In genomic region chr14:53879747-53880146, GRCh38 we compare ENCODE assay signal across 23 cellular contexts.
A peak's percentile ranks its signal among the peaks of the same experiment; 100 is the strongest.
DNase-seq lines count a peak whose midpoint lies in the region; ATAC-seq, FAIRE-seq and TF ChIP-seq lines count a peak whose summit lies in the region.
"Had no signal": no experiment of that assay in that cellular context is flagged by ENCODE, and none has a peak within 500 bp of the region (broad histone marks: within the 10 kb centered on the region; RNA-seq: fewer than 3 reads in every experiment).

No MANE protein-coding gene starts in this region.

- H3K9me3 ChIP-seq in astrocyte (ENCODE audit: insufficient read depth, low read depth, low read length): no peaks in the 10 kb centered on the region
- H3K9me3 ChIP-seq in smooth muscle cell (replicated peaks; ENCODE audit: low read depth): no peaks in the 10 kb centered on the region
- H3K9me3 ChIP-seq: BE2C, SK-N-SH had no signal

- no peak overlapping the region for H2AFZ ChIP-seq in astrocyte (ENCODE audit: low read depth, low read length)
- H2AFZ ChIP-seq in smooth muscle cell (ENCODE audit: low read depth): no peak overlapping the region

- H4K20me1 ChIP-seq in astrocyte (ENCODE audit: insufficient read depth, low read length): no peaks in the 10 kb centered on the region
- H4K20me1 ChIP-seq in smooth muscle cell (ENCODE audit: low read depth): no peaks in the 10 kb centered on the region

- H3K36me3 ChIP-seq in astrocyte (ENCODE audit: insufficient read depth, low read length) (no peaks in the 10 kb centered on the region), smooth muscle cell (ENCODE audit: low read depth) (no peaks in the 10 kb centered on the region)
- H3K36me3 ChIP-seq: BE2C had no signal

- peaks cover 5% of the 10 kb centered on the region for H3K9me3 Mint-ChIP-seq in astrocyte (ENCODE audit: unreplicated experiment)

- H3K4me1 ChIP-seq in astrocyte (ENCODE audit: insufficient read depth, low read length): no peaks in the 10 kb centered on the region
- H3K4me1 ChIP-seq in smooth muscle cell (ENCODE audit: low read depth): peaks cover 21% of the 10 kb centered on the region
- H3K4me1 ChIP-seq: BE2C had no signal

- H3K9ac ChIP-seq in astrocyte (ENCODE audit: low read length): no peak overlapping the region
- H3K9ac ChIP-seq in smooth muscle cell (ENCODE audit: low read depth): peak overlapping the region; percentile 5
- H3K9ac ChIP-seq: SK-N-SH had no signal

- H3K27me3 Mint-ChIP-seq in astrocyte (ENCODE audit: low read depth, unreplicated experiment): no peaks in the 10 kb centered on the region

- H3K4me3 ChIP-seq in astrocyte (ENCODE audit: insufficient read depth, low read depth, low read length): no peak overlapping the region
- H3K4me3 ChIP-seq in smooth muscle cell: no peak overlapping the region

- no peak for FAIRE-seq in astrocyte (lab: Jason Lieb, UNC)
- FAIRE-seq: D721Med, H54 had no signal

- H3K4me1 Mint-ChIP-seq in astrocyte (ENCODE audit: low read depth, unreplicated experiment): peaks cover 25% of the 10 kb centered on the region

- DNase-seq in Right ventricle myocardium superior: no peak
- DNase-seq in cardiac septum (ENCODE audit: low spot score): no peak
- DNase-seq in astrocyte (ENCODE audit: low read depth): no peak
- no peak for DNase-seq in left ventricle myocardium superior
- DNase-seq in smooth muscle cell (lab: John Stamatoyannopoulos, UW; ENCODE audit: unreplicated experiment): no peak
- no peak for DNase-seq in NCI-H510A treated with DMSO at 0.1 percent for 48 hours (lab: John Stamatoyannopoulos, UW)
- no peak for DNase-seq in H4 (ENCODE audit: low spot score)
- DNase-seq in T-helper 1 cell: no peak
- DNase-seq: BE2C, Karpas-422, NCI-H1092, NCI-H1417 treated with DMSO at 0.1 percent for 48 hours, NCI-H1694 treated with DMSO at 0.1 percent for 48 hours, NCI-H2081, NCI-H2227 treated with DMSO at 0.1 percent for 48 hours, NCI-H69, SIG-M5, SK-N-SH had no signal

- ATAC-seq in Right ventricle myocardium superior (ENCODE audit: poor library complexity): peak; percentile 38
- peak; percentile 40 for ATAC-seq in left ventricle myocardium superior
- ATAC-seq: Panc1 had no signal

- H3K4me2 ChIP-seq in astrocyte (ENCODE audit: low read length) (no peak overlapping the region), smooth muscle cell (peak overlapping the region; percentile 75)
- H3K4me2 ChIP-seq: SK-N-SH had no signal

- H3K27ac ChIP-seq in astrocyte (ENCODE audit: low read depth, low read length) (no peak overlapping the region), smooth muscle cell (ENCODE audit: low read depth) (peak overlapping the region; percentile 92)
- H3K27ac ChIP-seq: 22Rv1, RWPE1 had no signal

- no peak overlapping the region for H3K4me3 Mint-ChIP-seq in astrocyte (ENCODE audit: unreplicated experiment)

- H3F3A ChIP-seq in smooth muscle cell (ENCODE audit: low read depth): peaks cover 15% of the 10 kb centered on the region

- H3K27me3 ChIP-seq in astrocyte (ENCODE audit: insufficient read depth, low read length) (no peaks in the 10 kb centered on the region), smooth muscle cell (ENCODE audit: low read depth) (no peaks in the 10 kb centered on the region)
- H3K27me3 ChIP-seq: BE2C had no signal

- intact Hi-C loops in Right ventricle myocardium superior (cut with DNase I): no loop called here
- intact Hi-C loops in cardiac septum (cut with DNase I): no loop called here
- intact Hi-C loops in left ventricle myocardium superior (cut with micrococcal nuclease): no loop called here

- H3K27ac Mint-ChIP-seq in astrocyte (ENCODE audit: unreplicated experiment): peak overlapping the region; percentile 35

- 90% methylated on average over 6 of the region's 6 CpGs for WGBS in smooth muscle cell (ENCODE audit: low lambda C conversion rate)

- TF ChIP-seq CTCF in astrocyte (IDR thresholded peaks at IDR 0.05; ENCODE audit: insufficient read depth, low read depth, low read length): no peak
- no peak for TF ChIP-seq CTCF in smooth muscle cell (IDR thresholded peaks at IDR 0.05; ENCODE audit: borderline replicate concordance, insufficient read depth, poor library complexity, severe bottlenecking)

- peaks cover 2% of the 10 kb centered on the region for H3K36me3 Mint-ChIP-seq in astrocyte (ENCODE audit: low read depth, unreplicated experiment)

- H3K79me2 ChIP-seq in astrocyte (ENCODE audit: insufficient read depth, low read length) (no peaks in the 10 kb centered on the region), smooth muscle cell (ENCODE audit: low read depth) (no peaks in the 10 kb centered on the region)
